Comparison of ENCODE assay signal across 14 cellular contexts in genomic region chr11:87369888-87370287, GRCh38.
"Had no signal": no experiment of that assay in that cellular context is flagged by ENCODE, and none has a peak within 500 bp of the region (broad histone marks: within the 10 kb centered on the region; RNA-seq: fewer than 3 reads in every experiment).

No MANE protein-coding gene starts in this region.

- H3K4me1 Mint-ChIP-seq: activated CD4-positive, alpha-beta memory T cell treated with anti-CD3 and anti-CD28 coated beads, Interleukin-2, amount 10 ng/mL, durations not matched to agents 7 days and 5 days; activated CD4-positive, alpha-beta T cell treated with anti-CD3 and anti-CD28 coated beads, Interleukin-2, amount 10 ng/mL, durations not matched to agents 7 days and 5 days; activated naive CD4-positive, alpha-beta T cell treated with anti-CD3 and anti-CD28 coated beads, Interleukin-2, amount 10 ng/mL, durations not matched to agents 7 days and 5 days; activated naive CD8-positive, alpha-beta T cell treated with anti-CD3 and anti-CD28 coated beads for 36 hours; activated T-helper 17 cell treated with anti-CD3 and anti-CD28 coated beads, Interleukin-2, amount 50 U/mL, for 72 hours had no signal

- H3K4me3 Mint-ChIP-seq: activated CD4-positive, alpha-beta memory T cell treated with anti-CD3 and anti-CD28 coated beads, Interleukin-2, amount 10 ng/mL, durations not matched to agents 7 days and 5 days; activated CD4-positive, alpha-beta T cell treated with anti-CD3 and anti-CD28 coated beads, Interleukin-2, amount 10 ng/mL, durations not matched to agents 7 days and 5 days; activated naive CD4-positive, alpha-beta T cell treated with anti-CD3 and anti-CD28 coated beads, Interleukin-2, amount 10 ng/mL, durations not matched to agents 7 days and 5 days; activated naive CD8-positive, alpha-beta T cell treated with anti-CD3 and anti-CD28 coated beads for 36 hours; activated T-helper 17 cell treated with anti-CD3 and anti-CD28 coated beads, Interleukin-2, amount 50 U/mL, for 72 hours had no signal

- DNase-seq: activated CD4-positive, alpha-beta memory T cell treated with anti-CD3 and anti-CD28 coated beads, Interleukin-2, amount 10 ng/mL, durations not matched to agents 7 days and 5 days; activated CD4-positive, alpha-beta T cell treated with anti-CD3 and anti-CD28 coated beads, Interleukin-2, amount 10 ng/mL, durations not matched to agents 7 days and 5 days; activated CD4-positive, CD25-positive, alpha-beta regulatory T cell; activated gamma-delta T cell treated with Interleukin-2 at 50 U/mL for 16 hours; activated naive CD4-positive, alpha-beta T cell treated with anti-CD3 and anti-CD28 coated beads, Interleukin-2, amount 10 ng/mL, durations not matched to agents 7 days and 5 days; activated naive CD8-positive, alpha-beta T cell treated with anti-CD3 and anti-CD28 coated beads for 36 hours; activated T-cell treated with anti-CD3 and anti-CD28 coated beads for 4 hours; activated T-cell treated with anti-CD3 and anti-CD28 coated beads, Interleukin-2, amount 50 U/mL, for 48 hours; Kasumi-1; SK-N-SH; T-helper 1 cell had no signal

- ATAC-seq: activated T-helper 17 cell treated with anti-CD3 and anti-CD28 coated beads, Interleukin-2, amount 50 U/mL, for 72 hours; K562; Right ventricle myocardium inferior had no signal

- H3K9me3 Mint-ChIP-seq: activated CD4-positive, alpha-beta memory T cell treated with anti-CD3 and anti-CD28 coated beads, Interleukin-2, amount 10 ng/mL, durations not matched to agents 7 days and 5 days; activated CD4-positive, alpha-beta T cell treated with anti-CD3 and anti-CD28 coated beads, Interleukin-2, amount 10 ng/mL, durations not matched to agents 7 days and 5 days; activated naive CD4-positive, alpha-beta T cell treated with anti-CD3 and anti-CD28 coated beads, Interleukin-2, amount 10 ng/mL, durations not matched to agents 7 days and 5 days; activated naive CD8-positive, alpha-beta T cell treated with anti-CD3 and anti-CD28 coated beads for 36 hours; activated T-helper 17 cell treated with anti-CD3 and anti-CD28 coated beads, Interleukin-2, amount 50 U/mL, for 72 hours had no signal

- H3K36me3 Mint-ChIP-seq: activated naive CD4-positive, alpha-beta T cell treated with anti-CD3 and anti-CD28 coated beads, Interleukin-2, amount 10 ng/mL, durations not matched to agents 7 days and 5 days; activated naive CD8-positive, alpha-beta T cell treated with anti-CD3 and anti-CD28 coated beads for 36 hours had no signal

- H3K27ac Mint-ChIP-seq: activated CD4-positive, alpha-beta memory T cell treated with anti-CD3 and anti-CD28 coated beads, Interleukin-2, amount 10 ng/mL, durations not matched to agents 7 days and 5 days; activated CD4-positive, alpha-beta T cell treated with anti-CD3 and anti-CD28 coated beads, Interleukin-2, amount 10 ng/mL, durations not matched to agents 7 days and 5 days; activated naive CD4-positive, alpha-beta T cell treated with anti-CD3 and anti-CD28 coated beads, Interleukin-2, amount 10 ng/mL, durations not matched to agents 7 days and 5 days; activated naive CD8-positive, alpha-beta T cell treated with anti-CD3 and anti-CD28 coated beads for 36 hours; activated T-helper 17 cell treated with anti-CD3 and anti-CD28 coated beads, Interleukin-2, amount 50 U/mL, for 72 hours had no signal
